8 cellular contexts compared by ENCODE assay signal in the genomic region with DNA sequence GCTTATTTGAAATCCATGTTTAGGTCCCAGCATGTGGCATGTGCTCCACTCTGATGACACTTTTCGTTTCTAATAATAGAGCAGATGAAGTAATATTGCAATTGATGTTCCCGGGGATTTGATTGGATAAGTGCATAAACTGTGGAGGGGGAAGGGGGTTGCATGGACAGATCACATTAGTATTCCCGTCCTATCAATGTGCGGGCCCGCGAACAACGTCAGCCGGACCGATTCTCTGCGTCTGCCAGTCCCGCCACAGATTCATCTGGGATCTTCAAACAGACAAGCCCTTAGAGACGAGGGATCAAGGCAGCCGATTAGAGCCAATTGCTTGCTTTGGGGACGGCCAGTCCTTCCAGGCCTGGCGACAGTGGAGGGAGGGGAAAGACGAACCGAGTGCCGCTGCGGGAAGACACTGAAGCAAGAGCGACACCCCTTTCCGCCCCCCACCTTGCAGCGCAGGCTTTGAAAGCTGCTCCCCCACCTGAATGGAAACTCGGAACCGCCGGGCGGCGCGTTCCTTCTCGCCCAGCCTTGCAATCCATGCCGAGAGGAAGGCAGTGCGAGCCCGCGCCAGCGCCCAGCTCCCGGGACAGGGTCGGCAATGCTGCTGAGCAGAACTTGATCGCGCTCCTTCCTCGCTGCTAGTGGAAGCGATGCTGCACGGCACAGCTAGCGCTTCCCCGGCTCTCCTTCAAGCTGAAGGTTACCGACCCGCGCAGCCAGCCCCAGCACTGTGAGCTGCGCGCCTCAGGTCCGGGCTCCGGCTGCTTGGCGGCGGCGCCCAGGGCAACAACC. TPM values are rescaled to one million over a fixed set of nuclear protein-coding genes. Genes with fewer than 3 reads are reported as not detected.
DNase-seq lines count a peak whose midpoint lies in the region; ATAC-seq and TF ChIP-seq lines count a peak whose summit lies in the region.

Gene RGS7BP (plus strand): TSS at position 247 of the 798 bp plus-strand sequence. CDS start 610 bp downstream, outside the sequence.

- peaks cover 6% of the 10 kb centered on the region for H3K4me1 Mint-ChIP-seq in type B pancreatic cell (ENCODE audit: unreplicated experiment)

- H3K9ac ChIP-seq in endocrine pancreas (ENCODE audit: control insufficient read depth, insufficient read depth, low read length) = peak within 1 kb of the TSS; percentile 65

- peaks cover 81% of the 10 kb centered on the region for H3K27me3 Mint-ChIP-seq in type B pancreatic cell

- no peaks in the 10 kb centered on the region for H3K27me3 ChIP-seq in endocrine pancreas (ENCODE audit: control insufficient read depth, insufficient read depth, low read length)

- ATAC-seq in GM18519 (IDR thresholded peaks at IDR 0.05; ENCODE audit: low FRiP score, unreplicated experiment) = no peak

- H3K36me3 Mint-ChIP-seq in type B pancreatic cell = no peaks in the 10 kb centered on the region

- H3K4me1 ChIP-seq in endocrine pancreas (ENCODE audit: control insufficient read depth, insufficient read depth, low read length) = no peaks in the 10 kb centered on the region

- H3K27ac Mint-ChIP-seq in type B pancreatic cell = peak within 1 kb of the TSS; percentile 2

- DNase-seq in NCI-H187 (lab: John Stamatoyannopoulos, UW) (peak; percentile 45 to 50), NCI-H187 treated with DMSO at 0.1 percent for 48 hours (lab: John Stamatoyannopoulos, UW) (no peak), NCI-H510A (lab: John Stamatoyannopoulos, UW) (peak; percentile 16), medulla oblongata (ENCODE audit: extremely low spot score) (peak; percentile 12), type B pancreatic cell (ENCODE audit: extremely low spot score, unreplicated experiment) (peak; percentile 76)
- DNase-seq in stimulated activated CD4-positive, alpha-beta T cell treated with anti-CD3 and anti-CD28 coated beads, Interleukin-4, amount 100 ng/mL, for 24 hours = no peak

- no peaks in the 10 kb centered on the region for H3K9me3 ChIP-seq in endocrine pancreas (ENCODE audit: control insufficient read depth, low read length)

- no peaks in the 10 kb centered on the region for H3K36me3 ChIP-seq in endocrine pancreas (ENCODE audit: control insufficient read depth, insufficient read depth, low read length)

- H3K4me3 Mint-ChIP-seq in type B pancreatic cell = peak within 1 kb of the TSS; percentile 90

- peak within 1 kb of the TSS; percentile 60 for H3K4me3 ChIP-seq in endocrine pancreas (ENCODE audit: control insufficient read depth, insufficient read depth, low read length)

- no peaks in the 10 kb centered on the region for H3K9me3 Mint-ChIP-seq in type B pancreatic cell

- TF ChIP-seq CTCF in type B pancreatic cell (conservative IDR thresholded peaks at IDR 0.05) = no peak

RNA-seq across cellular contexts. Expression of gene RGS7BP, which starts in this region (rescaled TPM):
- total RNA-seq in type B pancreatic cell (ENCODE audit: low replicate concordance) = 1.5 and 2.0 TPM in 2 replicates

Comparison
In these comparisons a context has a peak if more than half of its experiments do, and no peak if none do; other contexts are left out.
1. DNase-seq: peak in NCI-H187 (2 of 2), NCI-H510A (single experiment), medulla oblongata (single experiment) and type B pancreatic cell (single experiment); none in NCI-H187 treated with DMSO at 0.1 percent for 48 hours (single experiment) and stimulated activated CD4-positive, alpha-beta T cell treated with anti-CD3 and anti-CD28 coated beads, Interleukin-4, amount 100 ng/mL, for 24 hours (single experiment).